ENCODE assay signal across 2 cellular contexts in the genomic region with DNA sequence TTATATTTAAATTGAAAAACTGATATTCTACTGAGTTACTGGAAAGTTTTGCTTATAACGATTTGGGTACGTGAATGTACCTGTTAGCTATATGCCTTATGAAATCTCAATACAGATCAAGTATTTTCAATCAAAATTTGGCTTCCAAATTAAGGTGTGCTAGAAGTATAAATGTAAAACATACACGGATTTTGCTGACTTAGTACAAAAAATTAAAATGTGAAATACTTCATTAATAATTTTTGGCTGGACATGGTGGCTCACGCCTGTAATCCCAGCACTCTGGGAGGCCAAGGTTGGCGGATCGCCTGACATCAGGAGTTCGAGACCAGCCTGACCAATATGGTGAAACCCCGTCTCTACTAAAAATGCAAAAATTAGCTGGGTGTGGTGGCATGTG.
TF ChIP-seq lines count a peak whose summit lies in the region.

No MANE protein-coding gene starts in this region.

TF ChIP-seq in A549, 52 proteins besides CTCF, POLR2A, EP300 and RAD21 (continued from another document):
- no peak for TF ChIP-seq FOXS1 (CRISPR knock-in tag; IDR thresholded peaks at IDR 0.05)

TF ChIP-seq in K562, 482 proteins besides CTCF, POLR2A, EP300 and RAD21 (continued from another document):
- TF ChIP-seq MCM5 (IDR thresholded peaks at IDR 0.05; ENCODE audit: low read depth): no peak
- peak; percentile 54 for TF ChIP-seq MAFG (tag; conservative IDR thresholded peaks at IDR 0.05)
